Comparison of ENCODE assay signal across 8 cellular contexts in the genomic region with DNA sequence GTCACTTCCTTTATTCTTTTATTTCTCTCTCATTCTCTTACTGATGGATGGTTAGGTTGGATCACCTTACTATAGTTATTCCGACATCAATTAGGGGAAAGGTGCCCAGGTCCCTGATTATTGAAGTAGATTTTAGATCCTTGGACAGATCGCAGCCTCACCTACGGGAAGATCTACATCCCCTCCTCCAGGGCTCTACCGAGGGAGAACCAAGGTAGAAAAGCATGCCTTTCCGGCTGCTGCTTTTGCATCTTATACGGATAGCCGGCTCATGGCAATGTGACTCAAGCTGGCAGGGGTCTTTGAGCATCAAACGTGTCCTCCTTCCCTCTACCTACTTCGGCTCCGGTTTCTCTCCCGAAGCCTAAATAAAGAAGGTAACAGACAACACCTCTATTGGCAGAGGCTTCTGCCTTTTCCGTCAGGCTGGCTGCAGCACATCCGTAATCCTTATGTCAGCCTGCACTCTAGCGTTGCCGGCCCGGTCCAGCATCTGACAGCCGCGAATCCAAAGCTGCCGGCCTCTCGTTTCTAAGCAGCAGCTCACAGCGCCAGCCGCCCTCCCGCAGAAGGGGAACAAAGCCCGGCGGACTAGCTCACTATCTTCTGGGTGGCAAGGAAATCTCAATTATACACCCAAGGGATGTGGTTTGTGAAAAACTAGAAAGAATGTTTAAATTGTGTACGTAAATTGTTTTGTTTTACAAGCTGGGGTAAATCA. TPM values are rescaled to one million over a fixed set of nuclear protein-coding genes. Genes with fewer than 3 reads are reported as not detected.
DNase-seq lines count a peak whose midpoint lies in the region; ATAC-seq and TF ChIP-seq lines count a peak whose summit lies in the region.

No MANE protein-coding gene starts in this region.

- H3K9ac ChIP-seq in BLaER1, result no peak overlapping the region
- no peak overlapping the region for H3K9ac ChIP-seq in SK-N-SH

- H3K9me3 ChIP-seq in BLaER1, result no peaks in the 10 kb centered on the region
- no peaks in the 10 kb centered on the region for H3K9me3 ChIP-seq in HEK293 (ENCODE audit: control insufficient read depth, insufficient read depth, low read depth, low read length)
- H3K9me3 ChIP-seq in SK-N-SH, result no peaks in the 10 kb centered on the region
- H3K9me3 ChIP-seq in gastroesophageal sphincter, result no peaks in the 10 kb centered on the region

- TF ChIP-seq CTCF in HEK293 (tag by site-specific recombination; IDR thresholded peaks at IDR 0.05) (peak; percentile 62), SK-N-SH (IDR thresholded peaks at IDR 0.05) (peak; percentile 45), gastroesophageal sphincter (IDR thresholded peaks at IDR 0.05) (peak in 3 of 4 experiments; percentile 25 to 63 (median 34))

- POLR2A ChIA-PET in HEK293 (lab: Yijun Ruan, JAX) (no interaction called here), SK-N-SH (lab: Yijun Ruan, JAX) (no interaction called here)

- H3K27ac ChIP-seq in BLaER1, result no peak overlapping the region
- H3K27ac ChIP-seq in HEK293 (ENCODE audit: extremely low read depth, low read depth, low read length), result no peak overlapping the region
- no peak overlapping the region for H3K27ac ChIP-seq in SK-N-SH (ENCODE audit: low read depth in 2 of 2, low read length in 1 of 2)
- no peak overlapping the region for H3K27ac ChIP-seq in gastroesophageal sphincter

- H3K36me3 ChIP-seq in BLaER1, result no peaks in the 10 kb centered on the region
- no peaks in the 10 kb centered on the region for H3K36me3 ChIP-seq in HEK293 (ENCODE audit: control insufficient read depth in 2 of 2, insufficient read depth in 1 of 2, low read length in 2 of 2)
- H3K36me3 ChIP-seq in SK-N-SH (replicated peaks in 1 of 2; ENCODE audit: control insufficient read depth in 1 of 2, insufficient read depth in 2 of 2, low read length in 1 of 2), result no peaks in the 10 kb centered on the region
- no peaks in the 10 kb centered on the region for H3K36me3 ChIP-seq in gastroesophageal sphincter

- 25% methylated on average over 24 of the region's 26 CpGs for WGBS in SK-N-SH (ENCODE audit: low lambda C conversion rate)
- WGBS in gastroesophageal sphincter (ENCODE audit: low coverage in 1 of 2), 2 donors, result 4 to 8% methylated on average over 15 to 17 of the region's 26 CpGs

- no peaks in the 10 kb centered on the region for H3F3A ChIP-seq in SK-N-SH (replicated peaks; ENCODE audit: insufficient read depth)

- H3K79me2 ChIP-seq in SK-N-SH (ENCODE audit: insufficient read depth), result no peaks in the 10 kb centered on the region

- H3K9me2 ChIP-seq in SK-N-SH, result no peaks in the 10 kb centered on the region

- no peak for TF ChIP-seq EP300 in SK-N-SH (IDR thresholded peaks at IDR 0.05; ENCODE audit: borderline replicate concordance in 1 of 2, low read depth in 1 of 2, low read length in 1 of 2)
- no peak for TF ChIP-seq EP300 in gastroesophageal sphincter (IDR thresholded peaks at IDR 0.05)

- DNase-seq in SK-N-SH (peak; percentile 71), occipital lobe (lab: John Stamatoyannopoulos, UW) (peak; percentile 74), EL (no peak)

- ATAC-seq in gastroesophageal sphincter, result peak; percentile 71
- no peak for ATAC-seq in GM21390 (IDR thresholded peaks at IDR 0.05; ENCODE audit: unreplicated experiment)
- ATAC-seq in GM19023 (IDR thresholded peaks at IDR 0.05; ENCODE audit: unreplicated experiment), result no peak

- peak; percentile 95 for TF ChIP-seq RAD21 in SK-N-SH (IDR thresholded peaks at IDR 0.05; ENCODE audit: low read length)

- no peak overlapping the region; the same call in 1 of the 2 replicates for H2AFZ ChIP-seq in SK-N-SH (ENCODE audit: low read depth)

- H3K4me1 ChIP-seq in BLaER1 (peaks cover 42% of the 10 kb centered on the region), HEK293 (ENCODE audit: control insufficient read depth, insufficient read depth, low read length) (peaks cover 8% of the 10 kb centered on the region; the same call in 1 of the 2 replicates), SK-N-SH (ENCODE audit: control insufficient read depth in 1 of 2, insufficient read depth in 2 of 2, low read depth in 1 of 2, low read length in 1 of 2) (peaks cover 19 to 25% of the 10 kb centered on the region in 2 experiments; a peak in 3 of 4 replicates), gastroesophageal sphincter (peaks cover 0 to 35% (median 0%) of the 10 kb centered on the region in 3 donors)

- CTCF ChIA-PET in HEK293 (lab: Yijun Ruan, JAX), result interaction anchor here (0.7 to 1.3 kb wide), 6 partner anchors 20 to 258 kb away, joined by 3 to 6 read pairs (median 4); a partner anchor contains a TSS
- CTCF ChIA-PET in SK-N-SH (lab: Yijun Ruan, JAX), result interaction anchor here (0.5 to 3.9 kb wide), 52 partner anchors 9 to 1597 kb away, joined by 3 to 42 read pairs (median 4); a partner anchor contains a TSS

- H3K27me3 ChIP-seq in BLaER1, result peaks cover 36% of the 10 kb centered on the region
- peaks cover 9% of the 10 kb centered on the region; the same call in 1 of the 2 replicates for H3K27me3 ChIP-seq in SK-N-SH (ENCODE audit: insufficient read depth)
- H3K27me3 ChIP-seq in gastroesophageal sphincter, result peaks cover 35% of the 10 kb centered on the region

- no peaks in the 10 kb centered on the region for H4K20me1 ChIP-seq in BLaER1
- no peaks in the 10 kb centered on the region for H4K20me1 ChIP-seq in SK-N-SH (ENCODE audit: insufficient read depth)

- H3K4me3 ChIP-seq in BLaER1 (no peak overlapping the region), HEK293 (ENCODE audit: low read depth, low read length) (no peak overlapping the region), SK-N-SH (ENCODE audit: low read depth in 2 of 2, low read length in 1 of 2) (no peak overlapping the region; a peak in 1 of 4 replicates), gastroesophageal sphincter (no peak overlapping the region)

- peak overlapping the region; percentile 35; the same call in 1 of the 2 replicates for H3K4me2 ChIP-seq in BLaER1
- no peak overlapping the region for H3K4me2 ChIP-seq in SK-N-SH

- no peak for TF ChIP-seq POLR2A in gastroesophageal sphincter (IDR thresholded peaks at IDR 0.05)

TF ChIP-seq in HEK293, 187 proteins besides CTCF, POLR2A, EP300 and RAD21:
- no peak for TF ChIP-seq IKZF3 (tag by site-specific recombination; IDR thresholded peaks at IDR 0.05)
- TF ChIP-seq ZNF654 (tag by site-specific recombination; IDR thresholded peaks at IDR 0.05; ENCODE audit: low read depth), result peak; percentile 60

TF ChIP-seq in SK-N-SH, 30 proteins besides CTCF, POLR2A, EP300 and RAD21:
- TF ChIP-seq SMC3 (IDR thresholded peaks at IDR 0.05; ENCODE audit: low read depth, low read length), result peak; percentile 78
- TF ChIP-seq, protein P1, sequence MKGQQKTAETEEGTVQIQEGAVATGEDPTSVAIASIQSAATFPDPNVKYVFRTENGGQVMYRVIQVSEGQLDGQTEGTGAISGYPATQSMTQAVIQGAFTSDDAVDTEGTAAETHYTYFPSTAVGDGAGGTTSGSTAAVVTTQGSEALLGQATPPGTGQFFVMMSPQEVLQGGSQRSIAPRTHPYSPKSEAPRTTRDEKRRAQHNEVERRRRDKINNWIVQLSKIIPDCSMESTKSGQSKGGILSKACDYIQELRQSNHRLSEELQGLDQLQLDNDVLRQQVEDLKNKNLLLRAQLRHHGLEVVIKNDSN (IDR thresholded peaks at IDR 0.05; ENCODE audit: borderline replicate concordance, low read depth), result no peak

RNA-seq across cellular contexts. Expression of a gene that starts 46.9 kb away (rescaled TPM):
- not detected in 2 replicates for polyA plus RNA-seq in SK-N-SH (2012; rRNA removed)
- polyA plus RNA-seq in SK-N-SH (2012; cell fraction: cytosol; rRNA removed), result 0.01 TPM in 2 replicates
- polyA plus RNA-seq in SK-N-SH (2012; cell fraction: nucleus; rRNA removed), result 0.10 and 0.13 TPM in 2 replicates
- total RNA-seq in gastroesophageal sphincter, result under 1 TPM in 2 of 4 donors, not detected in 2; 0.12 to 0.64 TPM
- total RNA-seq in occipital lobe, result not detected
